Comparison of ENCODE assay signal across 11 cellular contexts in genomic region chr11:111976119-111976518, GRCh38. TPM values are rescaled to one million over a fixed set of nuclear protein-coding genes. Genes with fewer than 3 reads are reported as not detected.
A peak's percentile ranks its signal among the peaks of the same experiment; 100 is the strongest.
DNase-seq lines count a peak whose midpoint lies in the region; ATAC-seq, FAIRE-seq and TF ChIP-seq lines count a peak whose summit lies in the region.
"Had no signal": no experiment of that assay in that cellular context is flagged by ENCODE, and none has a peak within 500 bp of the region (broad histone marks: within the 10 kb centered on the region; RNA-seq: fewer than 3 reads in every experiment).

No MANE protein-coding gene starts in this region.

- no peak overlapping the region for H3K27ac Mint-ChIP-seq in activated naive CD4-positive, alpha-beta T cell treated with anti-CD3 and anti-CD28 coated beads, Interleukin-2, amount 10 ng/mL, durations not matched to agents 7 days and 5 days

- H3K36me3 Mint-ChIP-seq in activated naive CD4-positive, alpha-beta T cell treated with anti-CD3 and anti-CD28 coated beads, Interleukin-2, amount 10 ng/mL, durations not matched to agents 7 days and 5 days = no peaks in the 10 kb centered on the region

- DNase-seq in activated naive CD4-positive, alpha-beta T cell treated with anti-CD3 and anti-CD28 coated beads, Interleukin-2, amount 10 ng/mL, durations not matched to agents 7 days and 5 days = no peak
- DNase-seq in activated naive CD4-positive, alpha-beta T cell (lab: John Stamatoyannopoulos, UW) = no peak
- DNase-seq in caudate nucleus (lab: John Stamatoyannopoulos, UW) (no peak), transverse colon (no peak), RCC 7860 (ENCODE audit: low spot score) (no peak)
- DNase-seq: activated CD4-positive, CD25-positive, alpha-beta regulatory T cell; NCI-H1694 treated with DMSO at 0.1 percent for 48 hours; stimulated activated CD4-positive, alpha-beta T cell treated with anti-CD3 and anti-CD28 coated beads, Interleukin-1b, Interleukin-23, amount 100 ng/mL, for 48 hours had no signal

- H3K27ac ChIP-seq in caudate nucleus (ENCODE audit: low read depth, low read length) = peak overlapping the region; percentile 87
- peak overlapping the region; percentile 74 for H3K27ac ChIP-seq in muscle layer of colon (ENCODE audit: low read depth, low read length)
- peak overlapping the region; percentile 73 to 95 (median 88) for H3K27ac ChIP-seq in transverse colon

- ATAC-seq in HG03521 (IDR thresholded peaks at IDR 0.05; ENCODE audit: unreplicated experiment) (no peak), GM19395 (IDR thresholded peaks at IDR 0.05; ENCODE audit: unreplicated experiment) (no peak)

- no peak overlapping the region for H3K4me3 ChIP-seq in muscle layer of colon (ENCODE audit: low read depth in 1 of 2, low read length in 2 of 2)
- H3K4me3 ChIP-seq in transverse colon = no peak overlapping the region

- H3K27me3 Mint-ChIP-seq in activated naive CD4-positive, alpha-beta T cell treated with anti-CD3 and anti-CD28 coated beads, Interleukin-2, amount 10 ng/mL, durations not matched to agents 7 days and 5 days = peaks cover 34% of the 10 kb centered on the region

- WGBS in transverse colon (ENCODE audit: low coverage in 1 of 2), 2 donors = 91% methylated on average over 2 of the region's 2 CpGs; no CpG with 5 or more reads in 1 of the 2 donors

- peak overlapping the region; percentile 28 for H3K9ac ChIP-seq in muscle layer of colon (ENCODE audit: low read length)

- intact Hi-C loops in transverse colon (cut with DNase I; ENCODE audit: low total_unique reads) = loop anchor here (5.0 kb wide), 2 partner anchors 39 to 99 kb away; partner anchors contain the start of genes CFAP68, DIXDC1 and FDXACB1

- no peaks in the 10 kb centered on the region for H3K9me3 Mint-ChIP-seq in activated naive CD4-positive, alpha-beta T cell treated with anti-CD3 and anti-CD28 coated beads, Interleukin-2, amount 10 ng/mL, durations not matched to agents 7 days and 5 days

- TF ChIP-seq CTCF in transverse colon (IDR thresholded peaks at IDR 0.05) = no peak

- in situ Hi-C loops in transverse colon (cut with MboI; ENCODE audit: low pct_ligation_motif_present in 1 of 4, low pct_unique_long_range_greater_than_20kb in 1 of 4, low sequenced_read_pairs in 3 of 4) = loop anchor here in 1 of 4 donors (10.0 kb wide), 1 partner anchor 101 kb away; the partner anchor contains the start of genes ALG9, CFAP68 and FDXACB1

- TF ChIP-seq POLR2A in transverse colon (IDR thresholded peaks at IDR 0.05) = no peak

- no peak for TF ChIP-seq EP300 in transverse colon (IDR thresholded peaks at IDR 0.05; ENCODE audit: low read depth)

- H3K4me1 ChIP-seq in muscle layer of colon (ENCODE audit: insufficient read depth, low read length) = peaks cover 24% of the 10 kb centered on the region
- H3K4me1 ChIP-seq in transverse colon = peaks cover 0 to 42% (median 21%) of the 10 kb centered on the region in 4 donors

- H3K27me3 ChIP-seq in muscle layer of colon (ENCODE audit: control insufficient read depth in 1 of 2, insufficient read depth in 2 of 2, low read length in 2 of 2) (no peaks in the 10 kb centered on the region), transverse colon (no peaks in the 10 kb centered on the region)

- H3K36me3 ChIP-seq in muscle layer of colon (ENCODE audit: insufficient read depth, low read length) (peaks cover 11% of the 10 kb centered on the region), transverse colon (no peaks in the 10 kb centered on the region)

- peak overlapping the region; percentile 16 for H3K4me3 Mint-ChIP-seq in activated naive CD4-positive, alpha-beta T cell treated with anti-CD3 and anti-CD28 coated beads, Interleukin-2, amount 10 ng/mL, durations not matched to agents 7 days and 5 days

- H3K4me1 Mint-ChIP-seq in activated naive CD4-positive, alpha-beta T cell treated with anti-CD3 and anti-CD28 coated beads, Interleukin-2, amount 10 ng/mL, durations not matched to agents 7 days and 5 days = peaks cover 8% of the 10 kb centered on the region

- H3K9me3 ChIP-seq in muscle layer of colon (ENCODE audit: low read length) (no peaks in the 10 kb centered on the region), transverse colon (no peaks in the 10 kb centered on the region)

- no peak for FAIRE-seq in RCC 7860 (lab: Jason Lieb, UNC)

- CTCF ChIA-PET in activated naive CD4-positive, alpha-beta T cell treated with anti-CD3 and anti-CD28 coated beads, Interleukin-2, amount 10 ng/mL, durations not matched to agents 7 days and 5 days (lab: Charles Lee) = interaction anchor here (1.0 to 1.4 kb wide), 2 partner anchors 37 to 45 kb away, joined by 3 read pairs; no protein-coding TSS in a partner anchor

RNA-seq across cellular contexts. Expression of gene DIXDC1, which starts 39.0 kb away (rescaled TPM):
- 100 to 1,000 TPM in 1 of 4 donors, 10 to 100 TPM in 3; 21.8 to 115 (median 35.0) TPM for total RNA-seq in transverse colon

RNA-seq across cellular contexts. Expression of gene DLAT, which starts 49.1 kb away (rescaled TPM):
- total RNA-seq in transverse colon = 10 to 100 TPM; 20.2 to 40.3 (median 23.8) TPM

RNA-seq across cellular contexts. Expression of gene C11orf52, which starts 57.4 kb away (rescaled TPM):
- total RNA-seq in transverse colon = 10 to 100 TPM in 1 of 4 donors, 1 to 10 TPM in 2, not detected in 1; 3.0 to 11.1 (median 9.1) TPM
